In the genomic region with DNA sequence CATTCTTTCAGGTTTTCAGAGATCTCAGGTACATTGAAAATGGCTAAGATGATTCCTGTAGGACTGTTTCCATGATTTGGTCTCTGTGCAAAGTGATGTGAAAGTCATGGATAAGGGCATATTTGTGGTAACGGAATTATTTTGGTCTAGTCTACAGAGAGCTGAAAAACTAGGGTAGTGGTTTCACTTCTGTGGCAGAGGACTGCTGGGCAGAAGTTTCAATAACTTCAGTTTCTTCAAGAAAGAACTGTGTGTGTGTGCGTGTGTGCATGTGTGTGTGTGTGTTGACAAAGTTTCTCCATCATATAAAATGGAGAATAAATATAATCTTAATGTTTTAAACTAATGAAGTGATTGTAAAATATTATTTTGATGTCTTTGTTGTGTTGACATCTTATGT, we compare ENCODE assay signal across 18 cellular contexts. TPM values are rescaled to one million over a fixed set of nuclear protein-coding genes. Genes with fewer than 3 reads are reported as not detected.
DNase-seq lines count a peak whose midpoint lies in the region; ATAC-seq, FAIRE-seq and TF ChIP-seq lines count a peak whose summit lies in the region.
"Had no signal": no experiment of that assay in that cellular context is flagged by ENCODE, and none has a peak within 500 bp of the region (broad histone marks: within the 10 kb centered on the region; RNA-seq: fewer than 3 reads in every experiment).

No MANE protein-coding gene starts in this region.

- no peak for TF ChIP-seq CTCF in activated CD8-positive, alpha-beta T cell treated with anti-CD3 and anti-CD28 coated beads for 36 hours (IDR thresholded peaks at IDR 0.05)
- TF ChIP-seq CTCF in left lung (IDR thresholded peaks at IDR 0.05): no peak

- FAIRE-seq in frontal cortex (lab: Jason Lieb, UNC): no peak
- FAIRE-seq: keratinocyte had no signal

- intact Hi-C loops in activated CD8-positive, alpha-beta T cell treated with anti-CD3 and anti-CD28 coated beads for 36 hours (cut with micrococcal nuclease): no loop called here
- intact Hi-C loops in left lung (cut with DNase I): no loop called here

- CTCF ChIA-PET in activated CD8-positive, alpha-beta T cell treated with anti-CD3 and anti-CD28 coated beads for 36 hours (lab: Charles Lee): no interaction called here

- H3K27me3 ChIP-seq in CD4-positive, CD25-positive, alpha-beta regulatory T cell (ENCODE audit: control insufficient read depth, insufficient read depth, low read length): no peaks in the 10 kb centered on the region
- no peaks in the 10 kb centered on the region for H3K27me3 ChIP-seq in left lung
- H3K27me3 ChIP-seq: gastroesophageal sphincter, testis had no signal

- H3K4me1 ChIP-seq in CD4-positive, CD25-positive, alpha-beta regulatory T cell (ENCODE audit: control insufficient read depth, insufficient read depth, low read length, poor library complexity, severe bottlenecking): peaks cover 45% of the 10 kb centered on the region
- peaks cover 33 to 66% of the 10 kb centered on the region in 2 donors for H3K4me1 ChIP-seq in left lung

- peaks cover 37% of the 10 kb centered on the region for H3K36me3 Mint-ChIP-seq in CD4-positive, CD25-positive, alpha-beta regulatory T cell
- peaks cover 5% of the 10 kb centered on the region for H3K36me3 Mint-ChIP-seq in IgD-negative memory B cell
- H3K36me3 Mint-ChIP-seq in activated CD8-positive, alpha-beta T cell treated with anti-CD3 and anti-CD28 coated beads for 36 hours (ENCODE audit: low read depth): peaks cover 69% of the 10 kb centered on the region

- no peak for DNase-seq in CD4-positive, CD25-positive, alpha-beta regulatory T cell
- DNase-seq in activated CD8-positive, alpha-beta T cell treated with anti-CD3 and anti-CD28 coated beads for 36 hours: no peak
- DNase-seq in left lung: no peak
- DNase-seq in frontal cortex (ENCODE audit: low spot score in 2 of 2): no peak
- DNase-seq in dermis blood vessel endothelial cell: no peak
- DNase-seq: activated CD8-positive, alpha-beta memory T cell treated with anti-CD3 and anti-CD28 coated beads for 24 hours; amniotic stem cell; Caco-2; effector CD8-positive, alpha-beta T cell; NCI-H2171 treated with DMSO at 0.1 percent for 48 hours; OCI-M1; testis had no signal

- H3K36me3 ChIP-seq in CD4-positive, CD25-positive, alpha-beta regulatory T cell (ENCODE audit: control insufficient read depth, insufficient read depth, low read length): peaks cover 43% of the 10 kb centered on the region
- peaks cover 0 to 45% of the 10 kb centered on the region in 2 donors for H3K36me3 ChIP-seq in left lung

- peaks cover 17 to 70% (median 51%) of the 10 kb centered on the region in 4 donors for H3K4me1 Mint-ChIP-seq in CD4-positive, CD25-positive, alpha-beta regulatory T cell
- peaks cover 28 to 45% (median 34%) of the 10 kb centered on the region in 3 donors for H3K4me1 Mint-ChIP-seq in IgD-negative memory B cell
- H3K4me1 Mint-ChIP-seq in activated CD8-positive, alpha-beta T cell treated with anti-CD3 and anti-CD28 coated beads for 36 hours (ENCODE audit: low read depth): peaks cover 52% of the 10 kb centered on the region

- peak overlapping the region in 2 of 3 donors; percentile 23 to 42 for H3K27ac Mint-ChIP-seq in CD4-positive, CD25-positive, alpha-beta regulatory T cell
- H3K27ac Mint-ChIP-seq in IgD-negative memory B cell: peak overlapping the region; percentile 34 to 99 (median 80)
- peak overlapping the region; percentile 62 for H3K27ac Mint-ChIP-seq in activated CD8-positive, alpha-beta T cell treated with anti-CD3 and anti-CD28 coated beads for 36 hours

- no peaks in the 10 kb centered on the region for H3K27me3 Mint-ChIP-seq in CD4-positive, CD25-positive, alpha-beta regulatory T cell
- H3K27me3 Mint-ChIP-seq in IgD-negative memory B cell: no peaks in the 10 kb centered on the region
- no peaks in the 10 kb centered on the region for H3K27me3 Mint-ChIP-seq in activated CD8-positive, alpha-beta T cell treated with anti-CD3 and anti-CD28 coated beads for 36 hours

- peak overlapping the region in 3 of 4 donors; percentile 44 to 67 (median 64) for H3K4me3 Mint-ChIP-seq in CD4-positive, CD25-positive, alpha-beta regulatory T cell
- H3K4me3 Mint-ChIP-seq in IgD-negative memory B cell: peak overlapping the region; percentile 50 to 79 (median 66)
- H3K4me3 Mint-ChIP-seq in activated CD8-positive, alpha-beta T cell treated with anti-CD3 and anti-CD28 coated beads for 36 hours: no peak overlapping the region

- H3K4me3 ChIP-seq in CD4-positive, CD25-positive, alpha-beta regulatory T cell (ENCODE audit: low read depth, low read length): peak overlapping the region; percentile 37
- no peak overlapping the region for H3K4me3 ChIP-seq in left lung
- H3K4me3 ChIP-seq: gastroesophageal sphincter, testis had no signal

- POLR2A ChIA-PET in activated CD8-positive, alpha-beta T cell treated with anti-CD3 and anti-CD28 coated beads for 36 hours (lab: Charles Lee): no interaction called here

- no peaks in the 10 kb centered on the region for H3K9me3 Mint-ChIP-seq in CD4-positive, CD25-positive, alpha-beta regulatory T cell
- H3K9me3 Mint-ChIP-seq in IgD-negative memory B cell: no peaks in the 10 kb centered on the region
- H3K9me3 Mint-ChIP-seq in activated CD8-positive, alpha-beta T cell treated with anti-CD3 and anti-CD28 coated beads for 36 hours: no peaks in the 10 kb centered on the region

- no peaks in the 10 kb centered on the region for H3K9me3 ChIP-seq in CD4-positive, CD25-positive, alpha-beta regulatory T cell (ENCODE audit: control insufficient read depth in 2 of 2, low read length in 2 of 2)
- H3K9me3 ChIP-seq in left lung: no peaks in the 10 kb centered on the region
- H3K9me3 ChIP-seq: Caco-2, gastroesophageal sphincter, testis had no signal

- no peak for ATAC-seq in CD4-positive, CD25-positive, alpha-beta regulatory T cell (ENCODE audit: low read depth in 2 of 2)
- ATAC-seq in activated CD8-positive, alpha-beta T cell treated with anti-CD3 and anti-CD28 coated beads for 36 hours: no peak
- ATAC-seq in left lung (no peak), GM19035 (IDR thresholded peaks at IDR 0.05; ENCODE audit: unreplicated experiment) (no peak), HG03565 (IDR thresholded peaks at IDR 0.05; ENCODE audit: unreplicated experiment) (no peak)
- ATAC-seq: gastroesophageal sphincter had no signal

- no peak overlapping the region for H3K27ac ChIP-seq in CD4-positive, CD25-positive, alpha-beta regulatory T cell (ENCODE audit: insufficient read depth, low read length, poor library complexity, severe bottlenecking)
- peak overlapping the region; percentile 15 to 39 for H3K27ac ChIP-seq in left lung
- H3K27ac ChIP-seq: gastroesophageal sphincter had no signal

RNA-seq across cellular contexts. Expression of a gene that starts 4.3 kb away (rescaled TPM):
- 121 TPM for total RNA-seq in CD4-positive, CD25-positive, alpha-beta regulatory T cell
- polyA plus RNA-seq in CD4-positive, CD25-positive, alpha-beta regulatory T cell: 100 to 1,000 TPM; 173 to 199 (median 184) TPM
- polyA plus RNA-seq in IgD-negative memory B cell: 143 TPM
- 10 to 100 TPM; 78.6 to 84.4 TPM for total RNA-seq in activated CD8-positive, alpha-beta T cell treated with anti-CD3 and anti-CD28 coated beads for 36 hours
- total RNA-seq in left lung: 10 to 100 TPM; 65.8 to 75.9 TPM
- total RNA-seq in frontal cortex: 118 TPM
- 106 and 114 TPM in 2 replicates for total RNA-seq in dermis blood vessel endothelial cell

RNA-seq across cellular contexts. Expression of a gene that starts 12.4 kb away (rescaled TPM):
- total RNA-seq in CD4-positive, CD25-positive, alpha-beta regulatory T cell: 4.0 TPM
- polyA plus RNA-seq in CD4-positive, CD25-positive, alpha-beta regulatory T cell: under 1 TPM in 2 of 4 donors, not detected in 2; 0.21 to 0.40 TPM
- 0.90 TPM for polyA plus RNA-seq in IgD-negative memory B cell
- not detected for total RNA-seq in activated CD8-positive, alpha-beta T cell treated with anti-CD3 and anti-CD28 coated beads for 36 hours
- 10 to 100 TPM; 17.9 to 41.9 TPM for total RNA-seq in left lung
- total RNA-seq in frontal cortex: 2.4 TPM
- 11.4 and 11.9 TPM in 2 replicates for total RNA-seq in dermis blood vessel endothelial cell
- total RNA-seq: T-helper 1 cell treated with Interleukin-12 subunit alpha and Interleukin-12 subunit beta and Interleukin-4 antibody, amounts not matched to agents 30 ng/mL and 1 ng/mL, for 36 hours had no signal
